In the genomic region with DNA sequence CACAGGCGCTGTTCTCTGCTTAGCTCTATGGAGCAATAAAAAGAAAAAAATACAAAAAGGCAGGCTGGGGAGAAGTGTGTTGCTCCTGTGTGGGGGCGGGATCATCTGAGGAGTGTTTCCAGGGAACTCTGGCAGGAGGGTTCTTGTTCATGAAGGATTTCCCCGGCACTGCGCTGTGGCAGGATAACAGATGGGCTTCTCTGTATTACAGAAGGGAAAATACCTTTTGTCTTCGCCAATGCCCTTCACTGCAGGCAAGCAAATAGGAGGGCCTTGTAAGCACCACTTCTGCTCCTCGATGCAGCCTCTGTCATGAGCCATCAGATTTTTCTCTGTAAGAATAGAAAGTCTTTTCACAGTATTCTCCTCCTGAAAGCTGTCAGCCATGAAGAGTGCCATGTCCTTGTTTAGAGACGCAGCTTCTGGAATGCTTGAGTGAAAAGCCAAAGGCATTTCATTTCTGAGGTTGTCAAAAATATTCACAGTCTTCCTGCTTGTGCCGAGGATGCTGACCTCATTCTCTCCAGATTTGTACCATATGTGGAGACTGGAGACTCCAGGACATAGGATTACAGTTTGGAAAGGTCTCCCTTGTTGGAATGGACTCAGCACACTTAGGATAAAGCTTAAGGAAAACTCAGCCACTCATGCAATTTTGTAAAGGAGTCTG, we compare ENCODE assay signal across 11 cellular contexts.
DNase-seq lines count a peak whose midpoint lies in the region; ATAC-seq and TF ChIP-seq lines count a peak whose summit lies in the region.
"Had no signal": no experiment of that assay in that cellular context is flagged by ENCODE, and none has a peak within 500 bp of the region (broad histone marks: within the 10 kb centered on the region; RNA-seq: fewer than 3 reads in every experiment).

No MANE protein-coding gene starts in this region.

- DNase-seq in Right ventricle myocardium inferior (ENCODE audit: missing footprints) (peak; percentile 26), right atrium auricular region (ENCODE audit: low spot score) (no peak), esophagus muscularis mucosa (ENCODE audit: extremely low spot score) (no peak), cortex of kidney (lab: John Stamatoyannopoulos, UW) (no peak), KG1 (lab: John Stamatoyannopoulos, UW) (no peak)
- no peak for DNase-seq in CD4-positive, alpha-beta T cell
- DNase-seq: activated T-cell treated with anti-CD3 and anti-CD28 coated beads, Interleukin-2, amount 50 U/mL, for 72 hours; KBM-7 had no signal

- TF ChIP-seq POLR2A in esophagus muscularis mucosa (IDR thresholded peaks at IDR 0.05; ENCODE audit: low read depth), result no peak

- H3K27ac Mint-ChIP-seq in CD4-positive, alpha-beta T cell, result no peak overlapping the region
- H3K27ac Mint-ChIP-seq: activated T-cell treated with anti-CD3 and anti-CD28 coated beads, Interleukin-2, amount 50 U/mL, for 72 hours had no signal

- no peak for TF ChIP-seq RAD21 in neural cell (conservative IDR thresholded peaks at IDR 0.05)

- peaks cover 3% of the 10 kb centered on the region for H3K27me3 Mint-ChIP-seq in CD4-positive, alpha-beta T cell

- H3K4me1 ChIP-seq in right atrium auricular region, result peaks cover 0 to 15% of the 10 kb centered on the region in 2 donors
- H3K4me1 ChIP-seq in esophagus muscularis mucosa, result peaks cover 15 to 42% (median 37%) of the 10 kb centered on the region in 4 donors

- 23% methylated on average over 8 of the region's 8 CpGs for WGBS in esophagus muscularis mucosa

- peak overlapping the region; percentile 11 for H3K4me2 ChIP-seq in neural cell (ENCODE audit: low read length)

- H3K9me3 ChIP-seq in right atrium auricular region, result no peaks in the 10 kb centered on the region
- H3K9me3 ChIP-seq in esophagus muscularis mucosa, result no peaks in the 10 kb centered on the region
- H3K9me3 ChIP-seq in neural cell (ENCODE audit: low read length), result no peaks in the 10 kb centered on the region
- no peaks in the 10 kb centered on the region for H3K9me3 ChIP-seq in CD4-positive, alpha-beta T cell (ENCODE audit: control insufficient read depth, low read length)
- H3K9me3 ChIP-seq: suprapubic skin had no signal

- no peaks in the 10 kb centered on the region for H3K36me3 Mint-ChIP-seq in CD4-positive, alpha-beta T cell (ENCODE audit: low read depth)

- H3K9me2 ChIP-seq in neural cell (ENCODE audit: insufficient read depth, low read length), result no peaks in the 10 kb centered on the region

- CTCF ChIA-PET in CD4-positive, alpha-beta T cell (lab: Charles Lee), result no interaction called here

- ATAC-seq in Right ventricle myocardium inferior, result peak; percentile 49
- ATAC-seq in CD4-positive, alpha-beta T cell (ENCODE audit: poor library complexity), result no peak
- no peak for ATAC-seq in HG03108 (IDR thresholded peaks at IDR 0.05; ENCODE audit: unreplicated experiment)
- ATAC-seq: activated T-cell treated with anti-CD3 and anti-CD28 coated beads, Interleukin-2, amount 50 U/mL, for 72 hours had no signal

- no peaks in the 10 kb centered on the region for H3K4me1 Mint-ChIP-seq in CD4-positive, alpha-beta T cell (ENCODE audit: low read depth)

- no peaks in the 10 kb centered on the region for H4K20me1 ChIP-seq in neural cell (ENCODE audit: insufficient read depth)

- H3K4me3 ChIP-seq in right atrium auricular region (no peak overlapping the region), esophagus muscularis mucosa (peak overlapping the region in 3 of 4 donors; percentile 23 to 27 (median 27)), neural cell (ENCODE audit: low read length) (peak overlapping the region; percentile 18)
- H3K4me3 ChIP-seq: suprapubic skin had no signal

- H3F3A ChIP-seq in neural cell (ENCODE audit: insufficient read depth, low read length, poor library complexity, severe bottlenecking), result no peaks in the 10 kb centered on the region

- TF ChIP-seq CTCF in right atrium auricular region (IDR thresholded peaks at IDR 0.05) (no peak), esophagus muscularis mucosa (IDR thresholded peaks at IDR 0.05) (no peak), neural cell (IDR thresholded peaks at IDR 0.05; ENCODE audit: poor library complexity, severe bottlenecking) (no peak)
- no peak for TF ChIP-seq CTCF in CD4-positive, alpha-beta T cell (IDR thresholded peaks at IDR 0.05)

- H3K36me3 ChIP-seq in right atrium auricular region, result no peaks in the 10 kb centered on the region
- H3K36me3 ChIP-seq in esophagus muscularis mucosa, result no peaks in the 10 kb centered on the region
- no peaks in the 10 kb centered on the region for H3K36me3 ChIP-seq in neural cell (ENCODE audit: insufficient read depth, low read length)
- H3K36me3 ChIP-seq: suprapubic skin had no signal

- H3K27me3 ChIP-seq in right atrium auricular region, result no peaks in the 10 kb centered on the region
- H3K27me3 ChIP-seq in esophagus muscularis mucosa, result no peaks in the 10 kb centered on the region
- no peaks in the 10 kb centered on the region for H3K27me3 ChIP-seq in neural cell (ENCODE audit: insufficient read depth, low read depth, low read length)
- H3K27me3 ChIP-seq in CD4-positive, alpha-beta T cell (ENCODE audit: control insufficient read depth, insufficient read depth, low read length), result no peaks in the 10 kb centered on the region
- H3K27me3 ChIP-seq: suprapubic skin had no signal

- no peaks in the 10 kb centered on the region for H3K79me2 ChIP-seq in neural cell (replicated peaks; ENCODE audit: insufficient read depth, low read length)

- H3K9me3 Mint-ChIP-seq in CD4-positive, alpha-beta T cell, result peaks cover 11% of the 10 kb centered on the region

- H2AFZ ChIP-seq in neural cell (ENCODE audit: low read depth, low read length), result no peak overlapping the region

- no peak for TF ChIP-seq EP300 in esophagus muscularis mucosa (IDR thresholded peaks at IDR 0.05)
- TF ChIP-seq EP300 in neural cell (conservative IDR thresholded peaks at IDR 0.05; ENCODE audit: poor library complexity, severe bottlenecking), result peak; percentile 38

- POLR2A ChIA-PET in CD4-positive, alpha-beta T cell (lab: Charles Lee), result no interaction called here

- intact Hi-C loops in Right ventricle myocardium inferior (cut with DNase I), result no loop called here
- intact Hi-C loops in esophagus muscularis mucosa (cut with DNase I), result loop anchor here (10.0 kb wide), 1 partner anchor 247 kb away; no protein-coding TSS in a partner anchor
- intact Hi-C loops in CD4-positive, alpha-beta T cell (cut with DNase I, micrococcal nuclease), result no loop called here

- H3K27ac ChIP-seq in right atrium auricular region (peak overlapping the region in 1 of 2 donors; percentile 34), esophagus muscularis mucosa (replicated peaks in 1 of 4) (peak overlapping the region; percentile 77 to 81 (median 78)), neural cell (ENCODE audit: low read length) (peak overlapping the region; percentile 42)
- no peak overlapping the region for H3K27ac ChIP-seq in CD4-positive, alpha-beta T cell (ENCODE audit: low read depth, low read length)
- H3K27ac ChIP-seq: suprapubic skin had no signal

- H3K9ac ChIP-seq in neural cell (ENCODE audit: low read length), result no peak overlapping the region

- no peak overlapping the region for H3K4me3 Mint-ChIP-seq in CD4-positive, alpha-beta T cell
- H3K4me3 Mint-ChIP-seq: activated T-cell treated with anti-CD3 and anti-CD28 coated beads, Interleukin-2, amount 50 U/mL, for 72 hours had no signal

TF ChIP-seq in neural cell, 6 proteins besides CTCF, POLR2A, EP300 and RAD21:
- peak; percentile 45 for TF ChIP-seq POLR2AphosphoS5 (IDR thresholded peaks at IDR 0.05)
- no peak for TF ChIP-seq EZH2 (IDR thresholded peaks at IDR 0.05; ENCODE audit: borderline replicate concordance, insufficient read depth, low read length, poor library complexity, severe bottlenecking)
- TF ChIP-seq SMC3 (conservative IDR thresholded peaks at IDR 0.05; ENCODE audit: poor library complexity), result no peak
- TF ChIP-seq TAF1 (IDR thresholded peaks at IDR 0.05; ENCODE audit: low read depth), result no peak
- no peak for TF ChIP-seq MXI1 (conservative IDR thresholded peaks at IDR 0.05; ENCODE audit: poor library complexity, severe bottlenecking)
- TF ChIP-seq, protein P1, sequence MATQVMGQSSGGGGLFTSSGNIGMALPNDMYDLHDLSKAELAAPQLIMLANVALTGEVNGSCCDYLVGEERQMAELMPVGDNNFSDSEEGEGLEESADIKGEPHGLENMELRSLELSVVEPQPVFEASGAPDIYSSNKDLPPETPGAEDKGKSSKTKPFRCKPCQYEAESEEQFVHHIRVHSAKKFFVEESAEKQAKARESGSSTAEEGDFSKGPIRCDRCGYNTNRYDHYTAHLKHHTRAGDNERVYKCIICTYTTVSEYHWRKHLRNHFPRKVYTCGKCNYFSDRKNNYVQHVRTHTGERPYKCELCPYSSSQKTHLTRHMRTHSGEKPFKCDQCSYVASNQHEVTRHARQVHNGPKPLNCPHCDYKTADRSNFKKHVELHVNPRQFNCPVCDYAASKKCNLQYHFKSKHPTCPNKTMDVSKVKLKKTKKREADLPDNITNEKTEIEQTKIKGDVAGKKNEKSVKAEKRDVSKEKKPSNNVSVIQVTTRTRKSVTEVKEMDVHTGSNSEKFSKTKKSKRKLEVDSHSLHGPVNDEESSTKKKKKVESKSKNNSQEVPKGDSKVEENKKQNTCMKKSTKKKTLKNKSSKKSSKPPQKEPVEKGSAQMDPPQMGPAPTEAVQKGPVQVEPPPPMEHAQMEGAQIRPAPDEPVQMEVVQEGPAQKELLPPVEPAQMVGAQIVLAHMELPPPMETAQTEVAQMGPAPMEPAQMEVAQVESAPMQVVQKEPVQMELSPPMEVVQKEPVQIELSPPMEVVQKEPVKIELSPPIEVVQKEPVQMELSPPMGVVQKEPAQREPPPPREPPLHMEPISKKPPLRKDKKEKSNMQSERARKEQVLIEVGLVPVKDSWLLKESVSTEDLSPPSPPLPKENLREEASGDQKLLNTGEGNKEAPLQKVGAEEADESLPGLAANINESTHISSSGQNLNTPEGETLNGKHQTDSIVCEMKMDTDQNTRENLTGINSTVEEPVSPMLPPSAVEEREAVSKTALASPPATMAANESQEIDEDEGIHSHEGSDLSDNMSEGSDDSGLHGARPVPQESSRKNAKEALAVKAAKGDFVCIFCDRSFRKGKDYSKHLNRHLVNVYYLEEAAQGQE (IDR thresholded peaks at IDR 0.05; ENCODE audit: borderline replicate concordance), result peak; percentile 85

Comparison
In these comparisons a context has a peak if more than half of its experiments do, and no peak if none do; other contexts are left out.
1. H3K4me3 ChIP-seq: peak in esophagus muscularis mucosa (3 of 4) and neural cell (single experiment); none in right atrium auricular region (0 of 2).